8 cellular contexts compared by ENCODE assay signal in the genomic region with DNA sequence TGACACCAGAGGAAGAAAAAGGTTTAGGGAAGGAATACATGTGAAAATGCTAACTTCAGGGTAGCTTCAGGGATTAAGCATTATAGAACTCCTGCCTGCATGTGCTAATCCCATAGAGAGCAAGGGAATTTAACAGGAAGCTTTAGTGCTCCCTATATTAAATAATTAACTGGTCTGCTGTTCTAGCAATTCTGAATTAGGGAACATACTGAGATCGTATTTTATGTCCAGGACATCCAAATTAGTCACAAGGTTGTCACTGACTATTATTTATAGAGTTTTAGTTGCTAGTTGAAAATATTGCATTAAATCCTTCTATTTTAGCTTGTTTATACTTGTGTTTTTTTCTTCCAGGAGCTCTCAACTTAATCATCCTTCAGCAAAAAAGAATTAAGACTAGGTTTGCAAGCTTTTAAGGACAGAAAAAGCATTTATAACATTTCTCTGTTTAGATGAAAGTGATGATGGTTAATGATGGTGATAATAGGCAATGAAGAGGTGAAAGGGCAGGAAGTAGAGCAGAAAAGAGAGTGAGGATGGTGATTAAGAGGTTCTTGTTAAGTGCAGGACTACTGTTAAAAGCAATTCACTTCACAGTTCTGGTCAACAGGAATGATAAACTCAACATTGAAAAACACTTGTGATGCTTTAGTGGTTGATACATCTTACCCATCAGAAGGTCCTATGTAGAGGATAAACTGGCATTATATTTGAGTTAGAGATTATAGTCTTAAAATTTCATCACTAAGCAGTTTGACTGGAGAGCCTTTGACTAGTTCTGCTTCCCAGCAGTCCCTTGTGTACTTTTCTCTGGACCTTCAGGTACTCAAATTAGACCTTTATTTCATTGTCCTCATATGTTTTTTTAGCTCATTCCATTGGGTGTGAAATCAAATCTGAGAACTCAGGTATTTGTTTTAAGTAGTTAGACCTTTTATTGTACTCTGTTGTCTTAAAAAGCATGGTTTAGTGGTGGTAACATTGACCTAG. TPM values are rescaled to one million over a fixed set of nuclear protein-coding genes. Genes with fewer than 3 reads are reported as not detected.
DNase-seq lines count a peak whose midpoint lies in the region; ATAC-seq lines count a peak whose summit lies in the region.
"Had no signal": no experiment of that assay in that cellular context is flagged by ENCODE, and none has a peak within 500 bp of the region (broad histone marks: within the 10 kb centered on the region; RNA-seq: fewer than 3 reads in every experiment).

No MANE protein-coding gene starts in this region.

- no peak overlapping the region for H3K14ac ChIP-seq in trophoblast cell (ENCODE audit: low read length)

- H2BK5ac ChIP-seq in trophoblast cell (ENCODE audit: low read depth, low read length, poor library complexity): no peak overlapping the region

- H3K9me3 ChIP-seq in HUES64 (ENCODE audit: insufficient read depth, low read depth, low read length) (no peaks in the 10 kb centered on the region), trophoblast cell (ENCODE audit: insufficient read depth, low read depth, low read length) (no peaks in the 10 kb centered on the region)

- WGBS in HUES64: 91% methylated on average over 1 of the region's 1 CpG
- WGBS in trophoblast cell (ENCODE audit: extremely low coverage, insufficient coverage, insufficient read length): no CpG with 5 or more reads among the region's 1 CpG

- peaks cover 16% of the 10 kb centered on the region for H3K79me2 ChIP-seq in trophoblast cell (ENCODE audit: control insufficient read depth, insufficient read depth, low read length, poor library complexity)

- H3K27me3 Mint-ChIP-seq in central memory CD8-positive, alpha-beta T cell: no peaks in the 10 kb centered on the region

- peak overlapping the region; percentile 26 for H3K27ac Mint-ChIP-seq in central memory CD8-positive, alpha-beta T cell (ENCODE audit: low read depth)

- no peak overlapping the region for H2BK120ac ChIP-seq in trophoblast cell (ENCODE audit: insufficient read depth, low read length, poor library complexity)

- H3K4me1 ChIP-seq in HUES64 (ENCODE audit: insufficient read depth, low read length) (peaks cover 32% of the 10 kb centered on the region), trophoblast cell (ENCODE audit: control insufficient read depth in 1 of 2, insufficient read depth in 2 of 2, low read length in 2 of 2) (no peaks in the 10 kb centered on the region)

- peak overlapping the region; percentile 69 for H3K4ac ChIP-seq in trophoblast cell (ENCODE audit: low read depth, low read length)

- H3K27ac ChIP-seq in HUES64 (ENCODE audit: low read depth, low read length) (peak overlapping the region; percentile 3; the same call in 1 of the 2 replicates), trophoblast cell (ENCODE audit: low read depth, low read length) (no peak overlapping the region)
- H3K27ac ChIP-seq: foreskin keratinocyte had no signal

- no peaks in the 10 kb centered on the region for H3K9me3 Mint-ChIP-seq in central memory CD8-positive, alpha-beta T cell

- H2AK5ac ChIP-seq in trophoblast cell (ENCODE audit: low read length): no peak overlapping the region

- no peak overlapping the region for H3K4me3 ChIP-seq in HUES64 (ENCODE audit: low read length)
- H3K4me3 ChIP-seq in trophoblast cell (ENCODE audit: low read depth, low read length): no peak overlapping the region

- peak; percentile 45 for ATAC-seq in central memory CD8-positive, alpha-beta T cell (replicated peaks; ENCODE audit: extremely low read depth, poor library complexity, severe bottlenecking)
- no peak for ATAC-seq in GM21576 (IDR thresholded peaks at IDR 0.05; ENCODE audit: unreplicated experiment)
- ATAC-seq: foreskin keratinocyte had no signal

- H3K27me3 ChIP-seq in HUES64 (ENCODE audit: insufficient read depth, low read length): no peaks in the 10 kb centered on the region
- no peaks in the 10 kb centered on the region for H3K27me3 ChIP-seq in trophoblast cell (ENCODE audit: insufficient read depth, low read length)
- H3K27me3 ChIP-seq: foreskin keratinocyte had no signal

- H4K12ac ChIP-seq in trophoblast cell (ENCODE audit: low read depth, low read length): no peak overlapping the region

- peaks cover 67% of the 10 kb centered on the region for H3K4me1 Mint-ChIP-seq in central memory CD8-positive, alpha-beta T cell

- H3K4me3 Mint-ChIP-seq in central memory CD8-positive, alpha-beta T cell: peak overlapping the region; percentile 60

- no peak overlapping the region for H2BK12ac ChIP-seq in trophoblast cell (ENCODE audit: low read length)

- H3K18ac ChIP-seq in trophoblast cell (ENCODE audit: low read length): no peak overlapping the region

- H3K36me3 Mint-ChIP-seq in central memory CD8-positive, alpha-beta T cell (ENCODE audit: insufficient read depth): peaks cover 39% of the 10 kb centered on the region

- H3K9ac ChIP-seq in HUES64 (ENCODE audit: low read depth, low read length) (no peak overlapping the region), trophoblast cell (ENCODE audit: low read length) (no peak overlapping the region)

- H4K91ac ChIP-seq in trophoblast cell (ENCODE audit: low read depth, low read length): no peak overlapping the region

- no peak overlapping the region for H3K23ac ChIP-seq in trophoblast cell (ENCODE audit: low read length)

- H4K8ac ChIP-seq in trophoblast cell (ENCODE audit: low read depth, low read length): no peak overlapping the region

- H3K4me2 ChIP-seq in trophoblast cell (ENCODE audit: low read length): no peak overlapping the region

- no peaks in the 10 kb centered on the region for H3K79me1 ChIP-seq in trophoblast cell (ENCODE audit: low read length)

- DNase-seq in D341Med (ENCODE audit: low spot score) (peak; percentile 42), trophoblast cell (no peak), NCI-H748 treated with DMSO at 0.1 percent for 48 hours (lab: John Stamatoyannopoulos, UW) (no peak), putamen (ENCODE audit: low spot score) (no peak)
- no peak for DNase-seq in central memory CD8-positive, alpha-beta T cell (ENCODE audit: low spot score in 2 of 2)
- DNase-seq: foreskin keratinocyte had no signal

- H3K36me3 ChIP-seq in HUES64 (ENCODE audit: insufficient read depth, low read length) (peaks cover 12% of the 10 kb centered on the region), trophoblast cell (ENCODE audit: control insufficient read depth in 1 of 2, insufficient read depth in 2 of 2, low read length in 2 of 2) (peaks cover 6 to 7% of the 10 kb centered on the region in 2 experiments)

- no peak overlapping the region for H2AFZ ChIP-seq in trophoblast cell (ENCODE audit: insufficient read depth, low read length, poor library complexity)

RNA-seq across cellular contexts. Expression of gene RAP1B, which starts 10.7 kb away (rescaled TPM):
- 124 TPM for polyA plus RNA-seq in HUES64 (2013, experiment 1 of 2)
- polyA plus RNA-seq in HUES64 (2013, experiment 2 of 2): 134 TPM
- polyA plus RNA-seq in trophoblast cell (2013): 524 and 542 TPM in 2 replicates
